In genomic region chr15:62758126-62758951, GRCh38 we compare ENCODE assay signal across 10 cellular contexts.
DNase-seq lines count a peak whose midpoint lies in the region; ATAC-seq and FAIRE-seq lines count a peak whose summit lies in the region.
"Had no signal": no experiment of that assay in that cellular context is flagged by ENCODE, and none has a peak within 500 bp of the region (broad histone marks: within the 10 kb centered on the region; RNA-seq: fewer than 3 reads in every experiment).

No MANE protein-coding gene starts in this region.

- no peak overlapping the region for H3K4me3 Mint-ChIP-seq in natural killer cell treated with Interleukin-12 subunit alpha and Interleukin-12 subunit beta and Interleukin-15 and Interleukin-18, amount 100 ng/mL, for 72 hours

- H3K36me3 Mint-ChIP-seq in natural killer cell treated with Interleukin-12 subunit alpha and Interleukin-12 subunit beta and Interleukin-15 and Interleukin-18, amount 100 ng/mL, for 72 hours, result no peaks in the 10 kb centered on the region

- no peaks in the 10 kb centered on the region for H3K27me3 ChIP-seq in layer of hippocampus (ENCODE audit: control insufficient read depth, insufficient read depth, low read length)

- H3K27ac Mint-ChIP-seq in natural killer cell treated with Interleukin-12 subunit alpha and Interleukin-12 subunit beta and Interleukin-15 and Interleukin-18, amount 100 ng/mL, for 72 hours, result no peak overlapping the region

- H3K27me3 Mint-ChIP-seq in natural killer cell treated with Interleukin-12 subunit alpha and Interleukin-12 subunit beta and Interleukin-15 and Interleukin-18, amount 100 ng/mL, for 72 hours, result no peaks in the 10 kb centered on the region

- no peaks in the 10 kb centered on the region for H3K4me1 Mint-ChIP-seq in natural killer cell treated with Interleukin-12 subunit alpha and Interleukin-12 subunit beta and Interleukin-15 and Interleukin-18, amount 100 ng/mL, for 72 hours (ENCODE audit: low read depth in 2 of 2)

- H3K9me3 Mint-ChIP-seq in natural killer cell treated with Interleukin-12 subunit alpha and Interleukin-12 subunit beta and Interleukin-15 and Interleukin-18, amount 100 ng/mL, for 72 hours, result no peaks in the 10 kb centered on the region

- peak; percentile 56 for DNase-seq in HTR-8/SVneo (ENCODE audit: insufficient read length, low spot score)
- DNase-seq in NCI-H2107 treated with DMSO at 0.1 percent for 48 hours (lab: John Stamatoyannopoulos, UW; ENCODE audit: unreplicated experiment), result no peak
- no peak for DNase-seq in natural killer cell treated with Interleukin-12 subunit alpha and Interleukin-12 subunit beta and Interleukin-15 and Interleukin-18, amount 100 ng/mL, for 72 hours (ENCODE audit: low spot score)
- DNase-seq: activated CD8-positive, alpha-beta memory T cell treated with anti-CD3 and anti-CD28 coated beads, Interleukin-2, amount 50 U/mL, for 48 hours; NCI-H1417 treated with DMSO at 0.1 percent for 48 hours had no signal

- ATAC-seq in HG03432 (IDR thresholded peaks at IDR 0.05; ENCODE audit: unreplicated experiment), result no peak
- no peak for ATAC-seq in HG03342 (IDR thresholded peaks at IDR 0.05; ENCODE audit: unreplicated experiment)
- no peak for ATAC-seq in natural killer cell treated with Interleukin-12 subunit alpha and Interleukin-12 subunit beta and Interleukin-15 and Interleukin-18, amount 100 ng/mL, for 72 hours

- peak; percentile 58 for FAIRE-seq in HTR-8/SVneo (lab: Jason Lieb, UNC)

- peak overlapping the region; percentile 93 for H3K27ac ChIP-seq in cingulate gyrus (ENCODE audit: low read depth, low read length)
- peak overlapping the region; percentile 78 for H3K27ac ChIP-seq in layer of hippocampus (ENCODE audit: low read depth, low read length)
- H3K27ac ChIP-seq in temporal lobe (ENCODE audit: low read depth, low read length), result peak overlapping the region; percentile 88
